In genomic region chr1:29559055-29559454, GRCh38 we compare ENCODE assay signal across 20 cellular contexts.
"Had no signal": no experiment of that assay in that cellular context is flagged by ENCODE, and none has a peak within 500 bp of the region (broad histone marks: within the 10 kb centered on the region; RNA-seq: fewer than 3 reads in every experiment).

No MANE protein-coding gene starts in this region.

- H3K27me3 ChIP-seq: neural progenitor cell, neutrophil, pancreas, right lobe of liver, tibial nerve, vagina had no signal

- H3K9ac ChIP-seq: neural progenitor cell had no signal

- H2AFZ ChIP-seq: neural progenitor cell had no signal

- H3K4me1 ChIP-seq: neural progenitor cell, pancreas, prostate gland, right lobe of liver, spleen, stomach, tibial nerve, vagina had no signal

- DNase-seq: naive thymus-derived CD4-positive, alpha-beta T cell; natural killer cell; nucleus accumbens; pancreas; right cardiac atrium; right lobe of liver; spleen; stimulated activated CD4-positive, alpha-beta T cell treated with anti-CD3 and anti-CD28 coated beads, Interleukin-12 subunit alpha, Interleukin-12 subunit beta, amount 100 ng/mL, for 4 hours; stimulated activated CD4-positive, alpha-beta T cell treated with anti-CD3 and anti-CD28 coated beads, Interleukin-1b, Interleukin-23, amount 100 ng/mL, for 48 hours; stimulated activated CD4-positive, alpha-beta T cell treated with anti-CD3 and anti-CD28 coated beads, Interleukin-4, amount 100 ng/mL, for 24 hours; stimulated activated naive B cell treated with anti-CD40 and anti-IgM and Interleukin-4, amounts not matched to agents 10 μg/mL and 1 μg/mL and 100 μg/mL, for 72 hours; stimulated activated naive CD4-positive, alpha-beta T cell treated with Interleukin-2 at 50 U/mL for 16 hours; stomach had no signal

- H3K27ac ChIP-seq: neural progenitor cell, neutrophil, pancreas, prostate gland, right lobe of liver, skin epidermis, spleen, stomach, tibial nerve, vagina had no signal

- H3K9me3 ChIP-seq: neutrophil, pancreas, prostate gland, right lobe of liver, vagina had no signal

- H3K36me3 ChIP-seq: neural progenitor cell, neutrophil, pancreas, prostate gland, right lobe of liver, spleen, stomach, tibial nerve, vagina had no signal

- H3K4me3 ChIP-seq: neural progenitor cell, pancreas, prostate gland, right lobe of liver, skin epidermis, smooth muscle cell, spleen, stomach, tibial nerve, vagina had no signal

- H3K4me2 ChIP-seq: neural progenitor cell, smooth muscle cell had no signal
